1 cellular context compared by ENCODE assay signal in genomic region chr16:85125570-85126382, GRCh38.
A peak's percentile ranks its signal among the peaks of the same experiment; 100 is the strongest.
TF ChIP-seq lines count a peak whose summit lies in the region.

No MANE protein-coding gene starts in this region.

TF ChIP-seq in HepG2, 621 proteins besides CTCF, POLR2A, EP300 and RAD21 (continues in another document):
- TF ChIP-seq MYC (CRISPR knock-in tag; IDR thresholded peaks at IDR 0.05; ENCODE audit: borderline replicate concordance): no peak
- no peak for TF ChIP-seq NR2F2 (IDR thresholded peaks at IDR 0.05; ENCODE audit: borderline replicate concordance, low read depth)
- TF ChIP-seq TBX2 (CRISPR knock-in tag; IDR thresholded peaks at IDR 0.05; ENCODE audit: borderline replicate concordance): no peak
- no peak for TF ChIP-seq SIX1 (CRISPR knock-in tag; IDR thresholded peaks at IDR 0.05; ENCODE audit: borderline replicate concordance)
- TF ChIP-seq GATAD1 (CRISPR knock-in tag; IDR thresholded peaks at IDR 0.05): no peak
- no peak for TF ChIP-seq NFE2L1 (CRISPR knock-in tag; IDR thresholded peaks at IDR 0.05; ENCODE audit: borderline replicate concordance)
- TF ChIP-seq HCFC1 (IDR thresholded peaks at IDR 0.05; ENCODE audit: low read depth, low read length): no peak
- no peak for TF ChIP-seq NFYC (CRISPR knock-in tag; IDR thresholded peaks at IDR 0.05)
- TF ChIP-seq, protein P1, sequence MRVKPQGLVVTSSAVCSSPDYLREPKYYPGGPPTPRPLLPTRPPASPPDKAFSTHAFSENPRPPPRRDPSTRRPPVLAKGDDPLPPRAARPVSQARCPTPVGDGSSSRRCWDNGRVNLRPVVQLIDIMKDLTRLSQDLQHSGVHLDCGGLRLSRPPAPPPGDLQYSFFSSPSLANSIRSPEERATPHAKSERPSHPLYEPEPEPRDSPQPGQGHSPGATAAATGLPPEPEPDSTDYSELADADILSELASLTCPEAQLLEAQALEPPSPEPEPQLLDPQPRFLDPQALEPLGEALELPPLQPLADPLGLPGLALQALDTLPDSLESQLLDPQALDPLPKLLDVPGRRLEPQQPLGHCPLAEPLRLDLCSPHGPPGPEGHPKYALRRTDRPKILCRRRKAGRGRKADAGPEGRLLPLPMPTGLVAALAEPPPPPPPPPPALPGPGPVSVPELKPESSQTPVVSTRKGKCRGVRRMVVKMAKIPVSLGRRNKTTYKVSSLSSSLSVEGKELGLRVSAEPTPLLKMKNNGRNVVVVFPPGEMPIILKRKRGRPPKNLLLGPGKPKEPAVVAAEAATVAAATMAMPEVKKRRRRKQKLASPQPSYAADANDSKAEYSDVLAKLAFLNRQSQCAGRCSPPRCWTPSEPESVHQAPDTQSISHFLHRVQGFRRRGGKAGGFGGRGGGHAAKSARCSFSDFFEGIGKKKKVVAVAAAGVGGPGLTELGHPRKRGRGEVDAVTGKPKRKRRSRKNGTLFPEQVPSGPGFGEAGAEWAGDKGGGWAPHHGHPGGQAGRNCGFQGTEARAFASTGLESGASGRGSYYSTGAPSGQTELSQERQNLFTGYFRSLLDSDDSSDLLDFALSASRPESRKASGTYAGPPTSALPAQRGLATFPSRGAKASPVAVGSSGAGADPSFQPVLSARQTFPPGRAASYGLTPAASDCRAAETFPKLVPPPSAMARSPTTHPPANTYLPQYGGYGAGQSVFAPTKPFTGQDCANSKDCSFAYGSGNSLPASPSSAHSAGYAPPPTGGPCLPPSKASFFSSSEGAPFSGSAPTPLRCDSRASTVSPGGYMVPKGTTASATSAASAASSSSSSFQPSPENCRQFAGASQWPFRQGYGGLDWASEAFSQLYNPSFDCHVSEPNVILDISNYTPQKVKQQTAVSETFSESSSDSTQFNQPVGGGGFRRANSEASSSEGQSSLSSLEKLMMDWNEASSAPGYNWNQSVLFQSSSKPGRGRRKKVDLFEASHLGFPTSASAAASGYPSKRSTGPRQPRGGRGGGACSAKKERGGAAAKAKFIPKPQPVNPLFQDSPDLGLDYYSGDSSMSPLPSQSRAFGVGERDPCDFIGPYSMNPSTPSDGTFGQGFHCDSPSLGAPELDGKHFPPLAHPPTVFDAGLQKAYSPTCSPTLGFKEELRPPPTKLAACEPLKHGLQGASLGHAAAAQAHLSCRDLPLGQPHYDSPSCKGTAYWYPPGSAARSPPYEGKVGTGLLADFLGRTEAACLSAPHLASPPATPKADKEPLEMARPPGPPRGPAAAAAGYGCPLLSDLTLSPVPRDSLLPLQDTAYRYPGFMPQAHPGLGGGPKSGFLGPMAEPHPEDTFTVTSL (CRISPR knock-in tag; IDR thresholded peaks at IDR 0.05; ENCODE audit: borderline replicate concordance): no peak
- no peak for TF ChIP-seq ZNF18 (CRISPR knock-in tag; IDR thresholded peaks at IDR 0.05; ENCODE audit: insufficient replicate concordance)
- TF ChIP-seq, protein P2, sequence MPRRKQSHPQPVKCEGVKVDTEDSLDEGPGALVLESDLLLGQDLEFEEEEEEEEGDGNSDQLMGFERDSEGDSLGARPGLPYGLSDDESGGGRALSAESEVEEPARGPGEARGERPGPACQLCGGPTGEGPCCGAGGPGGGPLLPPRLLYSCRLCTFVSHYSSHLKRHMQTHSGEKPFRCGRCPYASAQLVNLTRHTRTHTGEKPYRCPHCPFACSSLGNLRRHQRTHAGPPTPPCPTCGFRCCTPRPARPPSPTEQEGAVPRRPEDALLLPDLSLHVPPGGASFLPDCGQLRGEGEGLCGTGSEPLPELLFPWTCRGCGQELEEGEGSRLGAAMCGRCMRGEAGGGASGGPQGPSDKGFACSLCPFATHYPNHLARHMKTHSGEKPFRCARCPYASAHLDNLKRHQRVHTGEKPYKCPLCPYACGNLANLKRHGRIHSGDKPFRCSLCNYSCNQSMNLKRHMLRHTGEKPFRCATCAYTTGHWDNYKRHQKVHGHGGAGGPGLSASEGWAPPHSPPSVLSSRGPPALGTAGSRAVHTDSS (CRISPR knock-in tag; conservative IDR thresholded peaks at IDR 0.05): no peak
- no peak for TF ChIP-seq SMC3 (IDR thresholded peaks at IDR 0.05; ENCODE audit: low read length)
- no peak for TF ChIP-seq ERF (CRISPR knock-in tag; IDR thresholded peaks at IDR 0.05)
- no peak for TF ChIP-seq TBL1XR1 (IDR thresholded peaks at IDR 0.05; ENCODE audit: borderline replicate concordance, low read length, partially characterized antibody)
- TF ChIP-seq, protein P3, sequence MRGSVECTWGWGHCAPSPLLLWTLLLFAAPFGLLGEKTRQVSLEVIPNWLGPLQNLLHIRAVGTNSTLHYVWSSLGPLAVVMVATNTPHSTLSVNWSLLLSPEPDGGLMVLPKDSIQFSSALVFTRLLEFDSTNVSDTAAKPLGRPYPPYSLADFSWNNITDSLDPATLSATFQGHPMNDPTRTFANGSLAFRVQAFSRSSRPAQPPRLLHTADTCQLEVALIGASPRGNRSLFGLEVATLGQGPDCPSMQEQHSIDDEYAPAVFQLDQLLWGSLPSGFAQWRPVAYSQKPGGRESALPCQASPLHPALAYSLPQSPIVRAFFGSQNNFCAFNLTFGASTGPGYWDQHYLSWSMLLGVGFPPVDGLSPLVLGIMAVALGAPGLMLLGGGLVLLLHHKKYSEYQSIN (CRISPR knock-in tag; IDR thresholded peaks at IDR 0.05; ENCODE audit: borderline replicate concordance): no peak
- TF ChIP-seq, protein P4, sequence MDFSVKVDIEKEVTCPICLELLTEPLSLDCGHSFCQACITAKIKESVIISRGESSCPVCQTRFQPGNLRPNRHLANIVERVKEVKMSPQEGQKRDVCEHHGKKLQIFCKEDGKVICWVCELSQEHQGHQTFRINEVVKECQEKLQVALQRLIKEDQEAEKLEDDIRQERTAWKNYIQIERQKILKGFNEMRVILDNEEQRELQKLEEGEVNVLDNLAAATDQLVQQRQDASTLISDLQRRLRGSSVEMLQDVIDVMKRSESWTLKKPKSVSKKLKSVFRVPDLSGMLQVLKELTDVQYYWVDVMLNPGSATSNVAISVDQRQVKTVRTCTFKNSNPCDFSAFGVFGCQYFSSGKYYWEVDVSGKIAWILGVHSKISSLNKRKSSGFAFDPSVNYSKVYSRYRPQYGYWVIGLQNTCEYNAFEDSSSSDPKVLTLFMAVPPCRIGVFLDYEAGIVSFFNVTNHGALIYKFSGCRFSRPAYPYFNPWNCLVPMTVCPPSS (IDR thresholded peaks at IDR 0.05): no peak
- TF ChIP-seq, protein P5, sequence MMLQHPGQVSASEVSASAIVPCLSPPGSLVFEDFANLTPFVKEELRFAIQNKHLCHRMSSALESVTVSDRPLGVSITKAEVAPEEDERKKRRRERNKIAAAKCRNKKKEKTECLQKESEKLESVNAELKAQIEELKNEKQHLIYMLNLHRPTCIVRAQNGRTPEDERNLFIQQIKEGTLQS (CRISPR knock-in tag; IDR thresholded peaks at IDR 0.05): 0 out of 2 replicates have a peak, but pooled peaks have one; percentile 12
- no peak for TF ChIP-seq ZNF768 (CRISPR knock-in tag; IDR thresholded peaks at IDR 0.05)
- TF ChIP-seq JUN (CRISPR knock-in tag; IDR thresholded peaks at IDR 0.05): no peak
- no peak for TF ChIP-seq ZNF709 (CRISPR knock-in tag; IDR thresholded peaks at IDR 0.05)
- no peak for TF ChIP-seq PCBP1 (IDR thresholded peaks at IDR 0.05; ENCODE audit: borderline replicate concordance, low read depth, low read length)
- TF ChIP-seq HIC2 (CRISPR knock-in tag; IDR thresholded peaks at IDR 0.05; ENCODE audit: low read depth): no peak
- TF ChIP-seq ZNF10 (CRISPR knock-in tag; IDR thresholded peaks at IDR 0.05; ENCODE audit: borderline replicate concordance, low read depth): no peak
- TF ChIP-seq ETV5 (CRISPR knock-in tag; IDR thresholded peaks at IDR 0.05; ENCODE audit: borderline replicate concordance): no peak
- TF ChIP-seq ZNF205 (CRISPR knock-in tag; IDR thresholded peaks at IDR 0.05): no peak
- no peak for TF ChIP-seq REPIN1 (CRISPR knock-in tag; IDR thresholded peaks at IDR 0.05; ENCODE audit: borderline replicate concordance, low read depth)
- TF ChIP-seq PRPF4 (IDR thresholded peaks at IDR 0.05; ENCODE audit: low read depth, low read length, poor library complexity, severe bottlenecking): no peak
- no peak for TF ChIP-seq ZNF572 (CRISPR knock-in tag; IDR thresholded peaks at IDR 0.05)
- TF ChIP-seq, protein P6, sequence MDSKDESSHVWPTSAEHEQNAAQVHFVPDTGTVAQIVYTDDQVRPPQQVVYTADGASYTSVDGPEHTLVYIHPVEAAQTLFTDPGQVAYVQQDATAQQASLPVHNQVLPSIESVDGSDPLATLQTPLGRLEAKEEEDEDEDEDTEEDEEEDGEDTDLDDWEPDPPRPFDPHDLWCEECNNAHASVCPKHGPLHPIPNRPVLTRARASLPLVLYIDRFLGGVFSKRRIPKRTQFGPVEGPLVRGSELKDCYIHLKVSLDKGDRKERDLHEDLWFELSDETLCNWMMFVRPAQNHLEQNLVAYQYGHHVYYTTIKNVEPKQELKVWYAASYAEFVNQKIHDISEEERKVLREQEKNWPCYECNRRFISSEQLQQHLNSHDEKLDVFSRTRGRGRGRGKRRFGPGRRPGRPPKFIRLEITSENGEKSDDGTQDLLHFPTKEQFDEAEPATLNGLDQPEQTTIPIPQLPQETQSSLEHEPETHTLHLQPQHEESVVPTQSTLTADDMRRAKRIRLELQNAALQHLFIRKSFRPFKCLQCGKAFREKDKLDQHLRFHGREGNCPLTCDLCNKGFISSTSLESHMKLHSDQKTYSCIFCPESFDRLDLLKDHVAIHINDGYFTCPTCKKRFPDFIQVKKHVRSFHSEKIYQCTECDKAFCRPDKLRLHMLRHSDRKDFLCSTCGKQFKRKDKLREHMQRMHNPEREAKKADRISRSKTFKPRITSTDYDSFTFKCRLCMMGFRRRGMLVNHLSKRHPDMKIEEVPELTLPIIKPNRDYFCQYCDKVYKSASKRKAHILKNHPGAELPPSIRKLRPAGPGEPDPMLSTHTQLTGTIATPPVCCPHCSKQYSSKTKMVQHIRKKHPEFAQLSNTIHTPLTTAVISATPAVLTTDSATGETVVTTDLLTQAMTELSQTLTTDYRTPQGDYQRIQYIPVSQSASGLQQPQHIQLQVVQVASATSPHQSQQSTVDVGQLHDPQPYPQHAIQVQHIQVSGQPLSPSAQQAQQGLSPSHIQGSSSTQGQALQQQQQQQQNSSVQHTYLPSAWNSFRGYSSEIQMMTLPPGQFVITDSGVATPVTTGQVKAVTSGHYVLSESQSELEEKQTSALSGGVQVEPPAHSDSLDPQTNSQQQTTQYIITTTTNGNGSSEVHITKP (CRISPR knock-in tag; IDR thresholded peaks at IDR 0.05; ENCODE audit: low read depth): no peak
- TF ChIP-seq ZNF784 (CRISPR knock-in tag; IDR thresholded peaks at IDR 0.05; ENCODE audit: borderline replicate concordance): 0 out of 2 replicates have a peak, but pooled peaks have one; percentile 2
- TF ChIP-seq ZNF7 (CRISPR knock-in tag; IDR thresholded peaks at IDR 0.05): no peak
